Comparison of ENCODE assay signal across 28 cellular contexts in genomic region chr6:100503043-100503442, GRCh38. TPM values are rescaled to one million over a fixed set of nuclear protein-coding genes. Genes with fewer than 3 reads are reported as not detected.
"Had no signal": no experiment of that assay in that cellular context is flagged by ENCODE, and none has a peak within 500 bp of the region (broad histone marks: within the 10 kb centered on the region; RNA-seq: fewer than 3 reads in every experiment).

No MANE protein-coding gene starts in this region.

- H3K4me1 ChIP-seq: colonic mucosa, esophagus squamous epithelium, gastrocnemius medialis, heart right ventricle, left ventricle myocardium inferior, lower lobe of right lung had no signal

- H3K27me3 ChIP-seq: colonic mucosa, esophagus squamous epithelium, gastrocnemius medialis had no signal

- H3K27ac ChIP-seq: colonic mucosa, epithelial cell of prostate, esophagus squamous epithelium, gastrocnemius medialis, heart right ventricle, left ventricle myocardium inferior, lower lobe of right lung had no signal

- H3K36me3 ChIP-seq: colonic mucosa, gastrocnemius medialis, left ventricle myocardium inferior had no signal

- DNase-seq: colonic mucosa; cortex of kidney; effector CD8-positive, alpha-beta T cell; effector memory CD8-positive, alpha-beta T cell; endodermal cell; erythroblast; esophagus squamous epithelium; foreskin fibroblast; foreskin melanocyte; gastrocnemius medialis; glutamatergic neuron; head of caudate nucleus; heart right ventricle; hippocampal formation; left cardiac atrium; left ventricle myocardium inferior; lower lobe of right lung; mesenchymal stem cell; mucosa of descending colon; naive B cell had no signal

- H3K9me3 ChIP-seq: colonic mucosa, gastrocnemius medialis, lower lobe of right lung, mucosa of descending colon had no signal

- H3K4me3 ChIP-seq: colonic mucosa, esophagus squamous epithelium, gastrocnemius medialis, heart right ventricle, left ventricle myocardium inferior, lower lobe of right lung, mucosa of descending colon had no signal

- ATAC-seq: effector memory CD8-positive, alpha-beta T cell; esophagus mucosa; gastrocnemius medialis; heart right ventricle; left cardiac atrium; lower lobe of right lung; mucosa of descending colon had no signal

RNA-seq across cellular contexts. Expression of gene SIM1, which starts 38.3 kb away (rescaled TPM):
- total RNA-seq: dermis microvascular lymphatic vessel endothelial cell, esophagus mucosa, glomerular endothelial cell, heart right ventricle, left cardiac atrium, left ventricle myocardium inferior, lower lobe of right lung, lung microvascular endothelial cell, mesenteric fat pad, mesothelial cell of epicardium, mucosa of descending colon had no signal
- polyA plus RNA-seq: heart right ventricle, keratinocyte had no signal
